ENCODE assay signal across 26 cellular contexts in the genomic region with DNA sequence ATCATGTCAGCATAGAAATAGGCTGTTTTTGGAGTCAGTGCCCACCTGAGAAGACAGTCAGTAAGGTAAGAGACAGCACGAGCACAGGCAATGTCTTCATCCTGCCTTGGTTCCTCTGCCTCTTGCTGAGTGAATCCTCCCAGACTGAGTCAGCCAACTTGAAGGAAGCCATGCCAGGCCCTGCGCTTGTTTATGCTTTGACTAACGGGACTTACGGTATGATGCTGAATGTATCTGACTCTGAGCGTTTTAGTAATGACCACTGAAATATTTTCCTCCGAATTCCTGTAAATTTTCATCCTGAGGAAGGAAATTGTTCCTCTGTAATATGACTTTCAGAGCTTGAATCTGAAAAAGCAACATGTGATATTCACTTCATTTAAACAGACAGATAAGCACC. TPM values are rescaled to one million over a fixed set of nuclear protein-coding genes. Genes with fewer than 3 reads are reported as not detected.
A peak's percentile ranks its signal among the peaks of the same experiment; 100 is the strongest.
DNase-seq lines count a peak whose midpoint lies in the region; ATAC-seq and TF ChIP-seq lines count a peak whose summit lies in the region.
"Had no signal": no experiment of that assay in that cellular context is flagged by ENCODE, and none has a peak within 500 bp of the region (broad histone marks: within the 10 kb centered on the region; RNA-seq: fewer than 3 reads in every experiment).

No MANE protein-coding gene starts in this region.

- ATAC-seq in GM21515 (IDR thresholded peaks at IDR 0.05; ENCODE audit: unreplicated experiment) = no peak
- ATAC-seq: activated CD4-positive, alpha-beta T cell treated with anti-CD3 and anti-CD28 coated beads for 36 hours; activated CD8-positive, alpha-beta memory T cell treated with anti-CD3 and anti-CD28 coated beads, Interleukin-2, amount 10 ng/mL, durations not matched to agents 7 days and 5 days; activated naive CD8-positive, alpha-beta T cell treated with anti-CD3 and anti-CD28 coated beads, Interleukin-2, amount 50 U/mL, for 24 hours; naive thymus-derived CD4-positive, alpha-beta T cell; pancreas; stimulated activated naive CD8-positive, alpha-beta T cell treated with anti-CD3 and anti-CD28 coated beads, Interleukin-15, amount 100 ng/mL, for 72 hours had no signal

- intact Hi-C loops in head of caudate nucleus (cut with DNase I) = no loop called here

- no peaks in the 10 kb centered on the region for H3K27me3 ChIP-seq in H7 (ENCODE audit: control insufficient read depth, insufficient read depth, low read length)
- H3K27me3 ChIP-seq: pancreas, sigmoid colon, transverse colon had no signal

- H3K4me3 ChIP-seq in AG10803 (ENCODE audit: low read length) = no peak overlapping the region
- no peak overlapping the region for H3K4me3 ChIP-seq in cardiac fibroblast (replicated peaks in 1 of 2; ENCODE audit: low read depth in 2 of 2, low read length in 2 of 2)
- no peak overlapping the region for H3K4me3 ChIP-seq in H7 (ENCODE audit: insufficient read depth, low read depth, low read length)
- H3K4me3 ChIP-seq: pancreas, sigmoid colon, transverse colon had no signal

- H3K36me3 ChIP-seq in H7 (replicated peaks; ENCODE audit: control insufficient read depth, insufficient read depth, low read length) = no peaks in the 10 kb centered on the region
- H3K36me3 ChIP-seq: pancreas, sigmoid colon, transverse colon had no signal

- TF ChIP-seq CTCF in AG10803 (conservative IDR thresholded peaks at IDR 0.05; ENCODE audit: low read length) (no peak), cardiac fibroblast (IDR thresholded peaks at IDR 0.05; ENCODE audit: low read depth, low read length) (no peak)

- DNase-seq in AG10803 (ENCODE audit: low read depth) (peak; percentile 48), LHCN-M2 (ENCODE audit: low read depth) (peak; percentile 58), cardiac fibroblast (ENCODE audit: low read depth in 2 of 2) (peak; percentile 37 to 78), iris pigment epithelial cell (ENCODE audit: low read depth) (peak; percentile 87), head of caudate nucleus (no peak), NCI-H446 treated with DMSO at 0.1 percent for 48 hours (lab: John Stamatoyannopoulos, UW) (no peak), H7 (no peak)
- DNase-seq: activated CD4-positive, alpha-beta T cell treated with anti-CD3 and anti-CD28 coated beads for 36 hours; activated CD8-positive, alpha-beta memory T cell treated with anti-CD3 and anti-CD28 coated beads, Interleukin-2, amount 10 ng/mL, durations not matched to agents 7 days and 5 days; activated naive CD8-positive, alpha-beta T cell treated with anti-CD3 and anti-CD28 coated beads, Interleukin-2, amount 50 U/mL, for 24 hours; central memory CD4-positive, alpha-beta T cell; COR-L47; effector CD8-positive, alpha-beta T cell; H9; KBM-7; kidney glomerular epithelial cell; naive thymus-derived CD4-positive, alpha-beta T cell; NCI-H1048; NCI-H2081; NCI-H510A treated with DMSO at 0.1 percent for 48 hours; pancreas; sigmoid colon; stimulated activated CD4-positive, alpha-beta T cell treated with anti-CD3 and anti-CD28 coated beads, Interleukin-2, amount 100 ng/mL, for 24 hours; stimulated activated naive CD8-positive, alpha-beta T cell treated with anti-CD3 and anti-CD28 coated beads, Interleukin-15, amount 100 ng/mL, for 72 hours; transverse colon had no signal

RNA-seq across cellular contexts. Expression of a gene that starts 18.0 kb away (rescaled TPM):
- 0.06 and 0.69 TPM in 2 replicates for total RNA-seq in LHCN-M2 (2014; rRNA removed)
- 1.1 TPM for polyA plus RNA-seq in LHCN-M2 (2012)
- 1.5 and 1.9 TPM in 2 replicates for total RNA-seq in H7 (2014; rRNA removed; shearing (Covaris generic))

RNA-seq across cellular contexts. Expression of a gene that starts 18.2 kb away (rescaled TPM):
- total RNA-seq in LHCN-M2 (2014; rRNA removed) = 2.6 and 3.2 TPM in 2 replicates
- 1.00 TPM for polyA plus RNA-seq in LHCN-M2 (2012)
- total RNA-seq in H7 (2014; rRNA removed; shearing (Covaris generic)) = 2.0 and 3.6 TPM in 2 replicates

Comparison
In these comparisons a context has a peak if more than half of its experiments do, and no peak if none do; other contexts are left out.
1. DNase-seq: peak in AG10803 (single experiment), LHCN-M2 (single experiment), cardiac fibroblast (2 of 2) and iris pigment epithelial cell (single experiment); none in head of caudate nucleus (0 of 42), NCI-H446 treated with DMSO at 0.1 percent for 48 hours (single experiment) and H7 (single experiment).